Comparison of ENCODE assay signal across 5 cellular contexts in the genomic region with DNA sequence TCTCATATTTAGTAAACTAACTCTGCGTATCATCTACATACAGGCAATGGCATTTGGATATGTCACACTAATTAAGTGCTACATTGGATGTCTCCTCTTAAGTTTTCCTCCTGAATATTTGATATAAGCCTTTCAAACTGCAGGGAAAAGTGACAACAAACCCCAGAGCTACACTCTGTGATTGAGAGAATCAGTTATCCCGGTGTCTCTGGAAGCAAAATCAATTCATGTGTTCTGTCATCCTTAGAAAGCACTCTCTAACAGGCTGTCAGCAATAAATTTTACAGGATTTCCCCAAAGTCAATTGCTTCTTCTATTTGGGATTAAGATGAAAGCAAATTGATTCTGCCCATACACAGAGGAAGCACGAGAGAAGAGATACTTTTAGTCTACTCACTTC.
"Had no signal": no experiment of that assay in that cellular context is flagged by ENCODE, and none has a peak within 500 bp of the region (broad histone marks: within the 10 kb centered on the region; RNA-seq: fewer than 3 reads in every experiment).

No MANE protein-coding gene starts in this region.

- H3K4me3 ChIP-seq: GM23338, K562 had no signal

- DNase-seq: H9, HCEC 1CT, IMR-90 had no signal

- H3K4me2 ChIP-seq: GM23338 had no signal

- H2AFZ ChIP-seq: GM23338 had no signal

- ATAC-seq: GM23338, K562 had no signal
